ENCODE assay signal across 34 cellular contexts in the genomic region with DNA sequence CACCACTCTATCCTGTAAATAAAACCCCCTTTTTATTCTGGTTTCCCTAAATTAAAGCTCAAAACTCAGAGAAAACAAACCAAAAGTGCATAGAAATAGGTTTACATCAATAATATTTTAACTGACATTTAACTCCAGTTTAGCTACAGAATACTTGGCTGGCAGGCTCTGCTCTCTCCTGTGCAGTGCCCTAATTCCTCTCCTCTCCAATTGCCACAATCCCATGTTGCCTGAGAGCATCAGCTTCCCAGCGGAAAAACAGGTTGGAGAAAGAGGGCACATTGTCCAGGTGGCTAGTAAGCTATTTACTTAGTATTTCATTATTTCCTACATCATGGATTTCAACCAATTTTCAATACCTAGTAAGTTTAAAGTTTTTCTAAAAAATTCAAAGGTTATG. TPM values are rescaled to one million over a fixed set of nuclear protein-coding genes. Genes with fewer than 3 reads are reported as not detected.
"Had no signal": no experiment of that assay in that cellular context is flagged by ENCODE, and none has a peak within 500 bp of the region (broad histone marks: within the 10 kb centered on the region; RNA-seq: fewer than 3 reads in every experiment).

No MANE protein-coding gene starts in this region.

- H2AFZ ChIP-seq: hepatocyte had no signal

- H3K27ac Mint-ChIP-seq: activated CD4-positive, alpha-beta memory T cell treated with anti-CD3 and anti-CD28 coated beads for 36 hours; activated CD4-positive, alpha-beta T cell treated with anti-CD3 and anti-CD28 coated beads, Interleukin-2, amount 10 ng/mL, durations not matched to agents 24 days and 14 days; activated naive CD4-positive, alpha-beta T cell treated with anti-CD3 and anti-CD28 coated beads for 36 hours; activated naive CD8-positive, alpha-beta T cell treated with anti-CD3 and anti-CD28 coated beads for 36 hours; activated T-helper 1 cell treated with anti-CD3 and anti-CD28 coated beads, Interleukin-12 subunit alpha, Interleukin-12 subunit beta, Interleukin-2, Interleukin-4 antibody, amounts not matched to agents 30 ng/mL and 10 ng/mL and 1 ng/mL, durations not matched to agents 14 hours and 24 hours and 36 hours; effector memory CD8-positive, alpha-beta T cell; naive B cell; T-helper 2 cell treated with Interferon-gamma antibody and Interleukin-4, amounts not matched to agents 5 μg/mL and 100 μg/mL, for 36 hours had no signal

- H3K36me3 ChIP-seq: adrenal gland, gastroesophageal sphincter, pancreas, prostate gland, transverse colon, WERI-Rb-1 had no signal

- H3K4me3 Mint-ChIP-seq: activated CD4-positive, alpha-beta memory T cell treated with anti-CD3 and anti-CD28 coated beads for 36 hours; activated CD4-positive, alpha-beta T cell treated with anti-CD3 and anti-CD28 coated beads, Interleukin-2, amount 10 ng/mL, durations not matched to agents 24 days and 14 days; activated naive CD4-positive, alpha-beta T cell treated with anti-CD3 and anti-CD28 coated beads for 36 hours; activated naive CD8-positive, alpha-beta T cell treated with anti-CD3 and anti-CD28 coated beads for 36 hours; activated T-helper 1 cell treated with anti-CD3 and anti-CD28 coated beads, Interleukin-12 subunit alpha, Interleukin-12 subunit beta, Interleukin-2, Interleukin-4 antibody, amounts not matched to agents 30 ng/mL and 10 ng/mL and 1 ng/mL, durations not matched to agents 14 hours and 24 hours and 36 hours; effector memory CD8-positive, alpha-beta T cell; naive B cell; T-helper 2 cell treated with Interferon-gamma antibody and Interleukin-4, amounts not matched to agents 5 μg/mL and 100 μg/mL, for 36 hours had no signal

- H3K27me3 ChIP-seq: adrenal gland, body of pancreas, gastroesophageal sphincter, hepatocyte, pancreas, testis, transverse colon had no signal

- H3K79me2 ChIP-seq: hepatocyte had no signal

- ATAC-seq: body of pancreas; effector memory CD8-positive, alpha-beta T cell; gastroesophageal sphincter; left cardiac atrium; left ventricle myocardium superior; pancreas; sciatic nerve; stimulated activated naive CD8-positive, alpha-beta T cell treated with anti-CD3 and anti-CD28 coated beads, Interleukin-15, Interleukin-2, amounts not matched to agents 100 U/mL and 50 U/mL, for 24 hours had no signal

- H3K4me1 Mint-ChIP-seq: activated CD4-positive, alpha-beta T cell treated with anti-CD3 and anti-CD28 coated beads, Interleukin-2, amount 10 ng/mL, durations not matched to agents 24 days and 14 days; activated naive CD8-positive, alpha-beta T cell treated with anti-CD3 and anti-CD28 coated beads for 36 hours; naive B cell had no signal

- DNase-seq: activated CD4-positive, alpha-beta memory T cell treated with anti-CD3 and anti-CD28 coated beads for 36 hours; activated CD4-positive, alpha-beta T cell treated with anti-CD3 and anti-CD28 coated beads, Interleukin-2, amount 10 ng/mL, durations not matched to agents 24 days and 14 days; activated CD4-positive, CD25-positive, alpha-beta regulatory T cell treated with anti-CD3 and anti-CD28 coated beads, Interleukin-2, amount 50 U/mL, for 72 hours; activated CD8-positive, alpha-beta memory T cell treated with anti-CD3 and anti-CD28 coated beads, Interleukin-2, amount 50 U/mL, for 4 hours; activated effector memory CD4-positive, alpha-beta T cell treated with anti-CD3 and anti-CD28 coated beads, Interleukin-2, amount 50 U/mL, for 16 hours; activated naive CD4-positive, alpha-beta T cell treated with anti-CD3 and anti-CD28 coated beads for 36 hours; activated naive CD8-positive, alpha-beta T cell treated with anti-CD3 and anti-CD28 coated beads for 36 hours; activated T-cell treated with anti-CD3 and anti-CD28 coated beads, Interleukin-2, amount 50 U/mL, for 1 hour; adrenal gland; aorta; cortex of kidney; effector memory CD8-positive, alpha-beta T cell; left cardiac atrium; left ventricle myocardium superior; naive B cell; nucleus accumbens; pancreas; retina; stimulated activated CD4-positive, alpha-beta T cell treated with anti-CD3 and anti-CD28 coated beads, Interleukin-12 subunit alpha, Interleukin-12 subunit beta, amount 100 ng/mL, for 4 hours; stimulated activated CD4-positive, alpha-beta T cell treated with anti-CD3 and anti-CD28 coated beads, Interleukin-4, amount 100 ng/mL, for 1 hour; stimulated activated naive CD8-positive, alpha-beta T cell treated with anti-CD3 and anti-CD28 coated beads, Interleukin-15, Interleukin-2, amounts not matched to agents 100 U/mL and 50 U/mL, for 24 hours; testis; transverse colon; WERI-Rb-1 had no signal

- H3K36me3 Mint-ChIP-seq: activated CD4-positive, alpha-beta memory T cell treated with anti-CD3 and anti-CD28 coated beads for 36 hours; activated naive CD8-positive, alpha-beta T cell treated with anti-CD3 and anti-CD28 coated beads for 36 hours; naive B cell had no signal

- H3K9me3 ChIP-seq: adrenal gland, body of pancreas, gastroesophageal sphincter, pancreas, prostate gland, testis, transverse colon had no signal

- H3K4me1 ChIP-seq: adrenal gland, body of pancreas, pancreas, prostate gland, testis, transverse colon had no signal

- H3K9me3 Mint-ChIP-seq: activated CD4-positive, alpha-beta memory T cell treated with anti-CD3 and anti-CD28 coated beads for 36 hours; activated CD4-positive, alpha-beta T cell treated with anti-CD3 and anti-CD28 coated beads, Interleukin-2, amount 10 ng/mL, durations not matched to agents 24 days and 14 days; activated naive CD4-positive, alpha-beta T cell treated with anti-CD3 and anti-CD28 coated beads for 36 hours; activated naive CD8-positive, alpha-beta T cell treated with anti-CD3 and anti-CD28 coated beads for 36 hours; activated T-helper 1 cell treated with anti-CD3 and anti-CD28 coated beads, Interleukin-12 subunit alpha, Interleukin-12 subunit beta, Interleukin-2, Interleukin-4 antibody, amounts not matched to agents 30 ng/mL and 10 ng/mL and 1 ng/mL, durations not matched to agents 14 hours and 24 hours and 36 hours; T-helper 2 cell treated with Interferon-gamma antibody and Interleukin-4, amounts not matched to agents 5 μg/mL and 100 μg/mL, for 36 hours had no signal

- H3K27me3 Mint-ChIP-seq: activated CD4-positive, alpha-beta memory T cell treated with anti-CD3 and anti-CD28 coated beads for 36 hours; activated CD4-positive, alpha-beta T cell treated with anti-CD3 and anti-CD28 coated beads, Interleukin-2, amount 10 ng/mL, durations not matched to agents 24 days and 14 days; activated naive CD8-positive, alpha-beta T cell treated with anti-CD3 and anti-CD28 coated beads for 36 hours; effector memory CD8-positive, alpha-beta T cell; naive B cell had no signal

- H3K27ac ChIP-seq: adrenal gland, hepatocyte, pancreas, prostate gland, skin epidermis, testis, transverse colon, WERI-Rb-1 had no signal

- H3K4me2 ChIP-seq: hepatocyte had no signal

- H3K4me3 ChIP-seq: adrenal gland, body of pancreas, gastroesophageal sphincter, hepatocyte, pancreas, prostate gland, skin epidermis, testis, transverse colon had no signal

RNA-seq across cellular contexts. Expression of gene SEMA3E, which starts 8.7 kb away (rescaled TPM):
- total RNA-seq: activated CD4-positive, alpha-beta memory T cell treated with anti-CD3 and anti-CD28 coated beads for 36 hours; activated CD4-positive, alpha-beta T cell treated with anti-CD3 and anti-CD28 coated beads, Interleukin-2, amount 10 ng/mL, durations not matched to agents 24 days and 14 days; activated CD8-positive, alpha-beta memory T cell treated with anti-CD3 and anti-CD28 coated beads for 36 hours; activated naive CD4-positive, alpha-beta T cell treated with anti-CD3 and anti-CD28 coated beads for 36 hours; activated naive CD8-positive, alpha-beta T cell treated with anti-CD3 and anti-CD28 coated beads for 36 hours; activated T-helper 1 cell treated with anti-CD3 and anti-CD28 coated beads, Interleukin-12 subunit alpha, Interleukin-12 subunit beta, Interleukin-2, Interleukin-4 antibody, amounts not matched to agents 30 ng/mL and 10 ng/mL and 1 ng/mL, durations not matched to agents 14 hours and 24 hours and 36 hours; endothelial cell of umbilical vein had no signal
- polyA plus RNA-seq: endothelial cell of umbilical vein had no signal
